19 cellular contexts compared by ENCODE assay signal in the genomic region with DNA sequence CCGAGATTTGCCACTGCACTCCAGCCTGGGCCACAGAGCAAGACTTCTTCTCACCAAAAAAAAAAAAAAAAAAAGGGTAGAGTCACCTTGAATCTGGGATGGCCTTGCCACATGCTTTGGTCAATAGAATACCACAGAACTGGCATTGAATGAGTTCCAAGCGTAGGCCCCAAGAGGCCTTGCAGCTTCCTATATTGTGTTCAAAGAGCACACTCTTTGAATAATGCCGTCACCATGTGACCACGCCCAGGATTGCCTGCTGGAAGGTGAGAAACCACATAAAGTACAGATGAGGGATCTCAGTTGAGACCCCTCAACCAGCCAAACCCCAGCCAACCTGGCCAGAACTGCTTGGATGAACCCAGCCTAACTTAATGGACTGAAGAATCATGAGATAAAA.
"Had no signal": no experiment of that assay in that cellular context is flagged by ENCODE, and none has a peak within 500 bp of the region (broad histone marks: within the 10 kb centered on the region; RNA-seq: fewer than 3 reads in every experiment).

No MANE protein-coding gene starts in this region.

- H3K4me3 ChIP-seq: right atrium auricular region, skin epidermis, suprapubic skin, upper lobe of left lung had no signal

- DNase-seq: activated CD4-positive, alpha-beta T cell treated with anti-CD3 and anti-CD28 coated beads, Interleukin-2, amount 50 U/mL, for 4 hours; activated CD4-positive, CD25-positive, alpha-beta regulatory T cell; activated CD8-positive, alpha-beta memory T cell treated with anti-CD3 and anti-CD28 coated beads, Interleukin-2, amount 50 U/mL, for 48 hours; activated naive CD4-positive, alpha-beta T cell treated with anti-CD3 and anti-CD28 coated beads, Interleukin-2, amount 10 ng/mL, durations not matched to agents 7 days and 5 days; amygdala; cerebellar nuclear complex; dermis blood vessel endothelial cell; endodermal cell; erythroblast; hippocampal formation; kidney glomerular epithelial cell; T-helper 17 cell; upper lobe of left lung had no signal

- H3K9me3 ChIP-seq: right atrium auricular region, suprapubic skin, upper lobe of left lung had no signal

- H3K4me3 Mint-ChIP-seq: activated naive CD4-positive, alpha-beta T cell treated with anti-CD3 and anti-CD28 coated beads, Interleukin-2, amount 10 ng/mL, durations not matched to agents 7 days and 5 days; brain; endodermal cell; T-helper 17 cell had no signal

- H3K27me3 Mint-ChIP-seq: activated naive CD4-positive, alpha-beta T cell treated with anti-CD3 and anti-CD28 coated beads, Interleukin-2, amount 10 ng/mL, durations not matched to agents 7 days and 5 days; brain; T-helper 17 cell had no signal

- H3K27ac Mint-ChIP-seq: activated naive CD4-positive, alpha-beta T cell treated with anti-CD3 and anti-CD28 coated beads, Interleukin-2, amount 10 ng/mL, durations not matched to agents 7 days and 5 days; activated T-helper 2 cell treated with anti-CD3 and anti-CD28 coated beads, Interferon-gamma antibody, Interleukin-2, Interleukin-4, amounts not matched to agents 10 μg/mL and 5 μg/mL and 100 μg/mL, durations not matched to agents 14 hours and 24 hours and 36 hours; brain; endodermal cell had no signal

- H3K36me3 Mint-ChIP-seq: brain had no signal

- H3K36me3 ChIP-seq: right atrium auricular region, suprapubic skin, upper lobe of left lung had no signal

- H3K27ac ChIP-seq: right atrium auricular region, skin epidermis, suprapubic skin, upper lobe of left lung had no signal

- H3K4me1 Mint-ChIP-seq: brain, endodermal cell had no signal

- H3K27me3 ChIP-seq: right atrium auricular region, suprapubic skin, upper lobe of left lung had no signal

- H3K9me3 Mint-ChIP-seq: activated naive CD4-positive, alpha-beta T cell treated with anti-CD3 and anti-CD28 coated beads, Interleukin-2, amount 10 ng/mL, durations not matched to agents 7 days and 5 days; endodermal cell had no signal

- H3K4me1 ChIP-seq: suprapubic skin had no signal

- ATAC-seq: SK-N-SH treated with all-trans-retinoic acid at 6 μM for 48 hours, T-helper 17 cell had no signal
